In genomic region chr9:127874301-127875216, GRCh38 we compare ENCODE assay signal across 12 cellular contexts. TPM values are rescaled to one million over a fixed set of nuclear protein-coding genes. Genes with fewer than 3 reads are reported as not detected.
DNase-seq lines count a peak whose midpoint lies in the region; ATAC-seq and TF ChIP-seq lines count a peak whose summit lies in the region.
"Had no signal": no experiment of that assay in that cellular context is flagged by ENCODE, and none has a peak within 500 bp of the region (broad histone marks: within the 10 kb centered on the region; RNA-seq: fewer than 3 reads in every experiment).

No MANE protein-coding gene starts in this region.

- H3K4me3 Mint-ChIP-seq in activated T-helper 17 cell treated with anti-CD3 and anti-CD28 coated beads, Interleukin-2, amount 50 U/mL, for 72 hours: no peak overlapping the region
- peak overlapping the region; percentile 73 to 85 (median 82) for H3K4me3 Mint-ChIP-seq in nephron

- no peak for TF ChIP-seq CTCF in fibroblast of lung (conservative IDR thresholded peaks at IDR 0.05 in 1 of 2, IDR thresholded peaks at IDR 0.05 in 1 of 2; ENCODE audit: low read depth in 1 of 2, low read length in 2 of 2)
- TF ChIP-seq CTCF in nephron (IDR thresholded peaks at IDR 0.05; ENCODE audit: unreplicated experiment in 3 of 3): no peak
- no peak for TF ChIP-seq CTCF in tibial nerve (IDR thresholded peaks at IDR 0.05)

- H3K4me1 ChIP-seq in fibroblast of lung (ENCODE audit: control insufficient read depth, extremely low read depth, insufficient read depth, low read length) (peaks cover 20% of the 10 kb centered on the region), tibial nerve (peaks cover 0 to 71% (median 46%) of the 10 kb centered on the region in 4 donors)

- H3K9me3 ChIP-seq in fibroblast of lung (ENCODE audit: control insufficient read depth, insufficient read depth, low read depth, low read length): no peaks in the 10 kb centered on the region
- H3K9me3 ChIP-seq in tibial nerve: no peaks in the 10 kb centered on the region

- H3K4me3 ChIP-seq in fibroblast of lung (replicated peaks in 1 of 4; ENCODE audit: control extremely low read depth in 1 of 4, insufficient read depth in 1 of 4, low read depth in 3 of 4, low read length in 4 of 4): peak overlapping the region in 1 of 4 experiments; percentile 42
- H3K4me3 ChIP-seq in tibial nerve: no peak overlapping the region

- H4K20me1 ChIP-seq in fibroblast of lung (ENCODE audit: control insufficient read depth, extremely low read depth, insufficient read depth, low read length): no peaks in the 10 kb centered on the region

- no peak for TF ChIP-seq EP300 in tibial nerve (IDR thresholded peaks at IDR 0.05)

- TF ChIP-seq POLR2A in tibial nerve (IDR thresholded peaks at IDR 0.05): no peak

- H3K9ac ChIP-seq in fibroblast of lung (ENCODE audit: insufficient read depth, low read length): no peak overlapping the region
- H3K9ac ChIP-seq: KMS-11 had no signal

- no peaks in the 10 kb centered on the region for H3K9me3 Mint-ChIP-seq in activated T-helper 17 cell treated with anti-CD3 and anti-CD28 coated beads, Interleukin-2, amount 50 U/mL, for 72 hours
- no peaks in the 10 kb centered on the region for H3K9me3 Mint-ChIP-seq in nephron
- H3K9me3 Mint-ChIP-seq: mesothelial cell of epicardium had no signal

- H3K36me3 ChIP-seq in fibroblast of lung (ENCODE audit: control insufficient read depth, insufficient read depth, low read length): peaks cover 18% of the 10 kb centered on the region
- peaks cover 0 to 31% (median 0%) of the 10 kb centered on the region in 3 donors for H3K36me3 ChIP-seq in tibial nerve

- H3K4me1 Mint-ChIP-seq in activated T-helper 17 cell treated with anti-CD3 and anti-CD28 coated beads, Interleukin-2, amount 50 U/mL, for 72 hours: no peaks in the 10 kb centered on the region
- peaks cover 25% of the 10 kb centered on the region for H3K4me1 Mint-ChIP-seq in nephron

- H3K27me3 ChIP-seq in fibroblast of lung (ENCODE audit: control insufficient read depth, insufficient read depth, low read length) (no peaks in the 10 kb centered on the region), tibial nerve (no peaks in the 10 kb centered on the region)

- ATAC-seq in activated T-helper 17 cell treated with anti-CD3 and anti-CD28 coated beads, Interleukin-2, amount 50 U/mL, for 72 hours (replicated peaks): no peak
- ATAC-seq in GM18498 (IDR thresholded peaks at IDR 0.05; ENCODE audit: unreplicated experiment): no peak
- ATAC-seq in GM21360 (IDR thresholded peaks at IDR 0.05; ENCODE audit: unreplicated experiment): no peak

- H3K36me3 Mint-ChIP-seq in activated T-helper 17 cell treated with anti-CD3 and anti-CD28 coated beads, Interleukin-2, amount 50 U/mL, for 72 hours (ENCODE audit: low read depth): no peaks in the 10 kb centered on the region
- peaks cover 8% of the 10 kb centered on the region for H3K36me3 Mint-ChIP-seq in nephron (ENCODE audit: low read depth)

- WGBS in tibial nerve, 2 donors: 72 to 77% methylated on average over 14 to 18 of the region's 19 CpGs

- H3K79me2 ChIP-seq in fibroblast of lung (ENCODE audit: control insufficient read depth, insufficient read depth, low read length): peaks cover 11% of the 10 kb centered on the region

- H2AFZ ChIP-seq in fibroblast of lung (ENCODE audit: low read length): no peak overlapping the region

- no peak overlapping the region for H3K27ac ChIP-seq in fibroblast of lung (ENCODE audit: insufficient read depth, low read length)
- H3K27ac ChIP-seq in tibial nerve: peak overlapping the region; percentile 38 to 93 (median 80)
- H3K27ac ChIP-seq: KMS-11 had no signal

- peak overlapping the region; percentile 80 for H3K4me2 ChIP-seq in fibroblast of lung (ENCODE audit: extremely low read depth, insufficient read depth, low read length)
- H3K4me2 ChIP-seq: KMS-11 had no signal

- H3K27me3 Mint-ChIP-seq in activated T-helper 17 cell treated with anti-CD3 and anti-CD28 coated beads, Interleukin-2, amount 50 U/mL, for 72 hours: no peaks in the 10 kb centered on the region
- H3K27me3 Mint-ChIP-seq in nephron (ENCODE audit: low read depth): no peaks in the 10 kb centered on the region

- peak overlapping the region; percentile 56 for H3K27ac Mint-ChIP-seq in activated T-helper 17 cell treated with anti-CD3 and anti-CD28 coated beads, Interleukin-2, amount 50 U/mL, for 72 hours
- H3K27ac Mint-ChIP-seq in nephron: peak overlapping the region in 2 of 3 experiments; percentile 90 to 92

- DNase-seq in fibroblast of lung (ENCODE audit: low read depth in 2 of 2) (no peak), tibial nerve (ENCODE audit: low spot score in 2 of 2) (no peak)
- DNase-seq in stimulated activated CD4-positive, alpha-beta T cell treated with anti-CD3 and anti-CD28 coated beads, Interleukin-4, amount 100 ng/mL, for 4 hours: no peak
- DNase-seq: activated CD4-positive, alpha-beta T cell treated with anti-CD3 and anti-CD28 coated beads, Interleukin-2, amount 50 U/mL, for 4 hours; activated naive CD4-positive, alpha-beta T cell treated with Interleukin-2 at 50 U/mL for 16 hours; NCI-H1930 had no signal

RNA-seq across cellular contexts. Expression of gene AK1, which starts 2.9 kb away (rescaled TPM):
- 10 to 100 TPM; 23.2 to 79.0 TPM for total RNA-seq in activated T-helper 17 cell treated with anti-CD3 and anti-CD28 coated beads, Interleukin-2, amount 50 U/mL, for 72 hours
- total RNA-seq in fibroblast of lung (46.7 and 47.6 TPM in 2 replicates), tibial nerve (10 to 100 TPM; 29.9 to 65.1 (median 38.7) TPM)
- 73.1 and 80.6 TPM in 2 replicates for polyA plus RNA-seq in fibroblast of lung
- 139 and 154 TPM in 2 replicates for polyA plus RNA-seq in fibroblast of lung (2012)
- 75.8 and 109 TPM in 2 replicates for polyA minus RNA-seq in fibroblast of lung (ENCODE audit: low replicate concordance)

RNA-seq across cellular contexts. Expression of gene ENG, which starts 20.1 kb away (rescaled TPM):
- 10 to 100 TPM in 1 of 2 donors, 1 to 10 TPM in 1; 10.0 to 18.7 TPM for total RNA-seq in activated T-helper 17 cell treated with anti-CD3 and anti-CD28 coated beads, Interleukin-2, amount 50 U/mL, for 72 hours
- total RNA-seq in fibroblast of lung (11.8 and 30.4 TPM in 2 replicates), tibial nerve (100 to 1,000 TPM in 1 of 4 donors, 10 to 100 TPM in 3; 24.9 to 137 (median 85.6) TPM)
- 59.0 and 62.7 TPM in 2 replicates for polyA plus RNA-seq in fibroblast of lung
- 207 and 223 TPM in 2 replicates for polyA plus RNA-seq in fibroblast of lung (2012)
- 246 and 253 TPM in 2 replicates for polyA minus RNA-seq in fibroblast of lung (ENCODE audit: low replicate concordance)

RNA-seq across cellular contexts. Expression of gene ST6GALNAC6, which starts 24.8 kb away (rescaled TPM):
- total RNA-seq in activated T-helper 17 cell treated with anti-CD3 and anti-CD28 coated beads, Interleukin-2, amount 50 U/mL, for 72 hours: 100 to 1,000 TPM in 1 of 2 donors, 10 to 100 TPM in 1; 61.7 to 124 TPM
- total RNA-seq in fibroblast of lung (60.9 and 69.5 TPM in 2 replicates), tibial nerve (100 to 1,000 TPM; 108 to 193 (median 172) TPM)
- 53.3 and 56.0 TPM in 2 replicates for polyA plus RNA-seq in fibroblast of lung
- 74.8 and 76.3 TPM in 2 replicates for polyA plus RNA-seq in fibroblast of lung (2012)
- polyA minus RNA-seq in fibroblast of lung (ENCODE audit: low replicate concordance): 129 and 139 TPM in 2 replicates

RNA-seq across cellular contexts. Expression of gene ST6GALNAC4, which starts 42.3 kb away (rescaled TPM):
- 10 to 100 TPM; 19.6 to 19.8 TPM for total RNA-seq in activated T-helper 17 cell treated with anti-CD3 and anti-CD28 coated beads, Interleukin-2, amount 50 U/mL, for 72 hours
- 28.1 and 32.6 TPM in 2 replicates for total RNA-seq in fibroblast of lung
- 16.4 and 18.4 TPM in 2 replicates for polyA plus RNA-seq in fibroblast of lung
- 24.3 and 33.4 TPM in 2 replicates for polyA plus RNA-seq in fibroblast of lung (2012)
- 33.5 and 37.8 TPM in 2 replicates for polyA minus RNA-seq in fibroblast of lung (ENCODE audit: low replicate concordance)
- 10 to 100 TPM; 23.9 to 70.5 (median 37.0) TPM for total RNA-seq in tibial nerve

RNA-seq across cellular contexts. Expression of gene PIP5KL1, which starts 56.0 kb away (rescaled TPM):
- 1 to 10 TPM; 2.6 to 3.7 TPM for total RNA-seq in activated T-helper 17 cell treated with anti-CD3 and anti-CD28 coated beads, Interleukin-2, amount 50 U/mL, for 72 hours
- total RNA-seq in fibroblast of lung (0.77 and 2.5 TPM in 2 replicates), tibial nerve (under 1 TPM in 1 of 4 donors, not detected in 3; 0.59 TPM)
- polyA plus RNA-seq in fibroblast of lung: 0.84 and 1.9 TPM in 2 replicates
- polyA plus RNA-seq in fibroblast of lung (2012): 2.0 and 3.6 TPM in 2 replicates
- 2.9 TPM in 1 of 2 replicates, not detected in the other for polyA minus RNA-seq in fibroblast of lung (ENCODE audit: low replicate concordance)
